ENCODE assay signal across 12 cellular contexts in the genomic region with DNA sequence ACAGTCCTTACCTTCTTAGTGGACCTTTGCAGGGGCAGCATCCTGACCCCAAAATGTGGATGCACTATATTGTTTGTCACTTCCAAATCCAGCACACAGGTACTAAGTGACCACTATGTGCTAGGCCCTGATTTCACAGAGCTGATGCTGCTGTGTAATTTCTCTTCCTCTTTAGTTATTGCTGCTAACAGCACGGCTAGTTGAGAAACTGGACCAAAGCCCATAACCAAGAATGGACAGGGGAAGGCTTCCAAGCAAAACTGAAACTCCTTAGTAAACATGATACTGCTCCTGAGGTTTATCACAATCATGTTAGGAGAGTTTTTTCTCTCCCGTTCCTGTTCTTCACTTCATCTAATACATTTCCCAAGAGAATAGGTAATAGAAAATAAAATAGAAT.
DNase-seq lines count a peak whose midpoint lies in the region; ATAC-seq and TF ChIP-seq lines count a peak whose summit lies in the region.
"Had no signal": no experiment of that assay in that cellular context is flagged by ENCODE, and none has a peak within 500 bp of the region (broad histone marks: within the 10 kb centered on the region; RNA-seq: fewer than 3 reads in every experiment).

No MANE protein-coding gene starts in this region.

- H3K4me3 ChIP-seq in heart left ventricle (no peak overlapping the region), gastrocnemius medialis (no peak overlapping the region), transverse colon (no peak overlapping the region), adrenal gland (no peak overlapping the region)

- H3K9me3 ChIP-seq in heart left ventricle (peaks cover 0 to 20% (median 0%) of the 10 kb centered on the region in 12 donors), gastrocnemius medialis (no peaks in the 10 kb centered on the region), transverse colon (no peaks in the 10 kb centered on the region), adrenal gland (replicated peaks in 1 of 3) (no peaks in the 10 kb centered on the region)

- TF ChIP-seq POLR2A in heart left ventricle (IDR thresholded peaks at IDR 0.05) (no peak), gastrocnemius medialis (IDR thresholded peaks at IDR 0.05) (no peak), transverse colon (IDR thresholded peaks at IDR 0.05) (no peak), adrenal gland (IDR thresholded peaks at IDR 0.05) (no peak)

- H3K4me1 ChIP-seq in heart left ventricle = peaks cover 0 to 41% (median 18%) of the 10 kb centered on the region in 12 donors
- peaks cover 5 to 14% of the 10 kb centered on the region in 2 donors for H3K4me1 ChIP-seq in gastrocnemius medialis
- peaks cover 0 to 22% (median 5%) of the 10 kb centered on the region in 4 donors for H3K4me1 ChIP-seq in transverse colon
- H3K4me1 ChIP-seq in adrenal gland (replicated peaks in 1 of 2) = peaks cover 0 to 7% of the 10 kb centered on the region in 2 donors

- intact Hi-C loops in heart left ventricle (cut with DNase I) (loop anchor here in 2 of 10 donors (5.0 to 10.0 kb wide), 2 partner anchors 474 to 746 kb away; no protein-coding TSS in a partner anchor), gastrocnemius medialis (cut with DNase I; ENCODE audit: low total_unique reads) (loop anchor here (10.0 kb wide), 1 partner anchor 476 kb away; no protein-coding TSS in a partner anchor), transverse colon (cut with DNase I; ENCODE audit: low total_unique reads) (no loop called here), adrenal gland (cut with DNase I) (no loop called here)

- TF ChIP-seq CTCF in heart left ventricle (IDR thresholded peaks at IDR 0.05) (no peak), gastrocnemius medialis (IDR thresholded peaks at IDR 0.05 in 4 of 5, conservative IDR thresholded peaks at IDR 0.05 in 1 of 5) (no peak), transverse colon (IDR thresholded peaks at IDR 0.05) (no peak), adrenal gland (IDR thresholded peaks at IDR 0.05) (no peak)

- H3K27ac ChIP-seq in heart left ventricle = peak overlapping the region in 5 of 12 donors; percentile 14 to 52 (median 42)
- peak overlapping the region in 1 of 4 donors; percentile 10 for H3K27ac ChIP-seq in gastrocnemius medialis
- no peak overlapping the region for H3K27ac ChIP-seq in transverse colon
- peak overlapping the region in 1 of 5 donors; percentile 7 for H3K27ac ChIP-seq in adrenal gland

- ATAC-seq in GM18502 (IDR thresholded peaks at IDR 0.05; ENCODE audit: poor library complexity, unreplicated experiment) = peak; percentile 64
- peak; percentile 65 to 76 (median 72) for ATAC-seq in heart left ventricle
- peak; percentile 30 to 42 for ATAC-seq in gastrocnemius medialis
- no peak for ATAC-seq in GM18861 (IDR thresholded peaks at IDR 0.05; ENCODE audit: unreplicated experiment)
- ATAC-seq: CD8-positive, alpha-beta T cell had no signal

- H3K36me3 ChIP-seq in heart left ventricle (no peaks in the 10 kb centered on the region), gastrocnemius medialis (no peaks in the 10 kb centered on the region), transverse colon (no peaks in the 10 kb centered on the region), adrenal gland (replicated peaks in 1 of 2) (no peaks in the 10 kb centered on the region)

- DNase-seq in OCI-M1 (lab: John Stamatoyannopoulos, UW) (peak; percentile 27), heart left ventricle (peak in 1 of 5 donors; percentile 35), gastrocnemius medialis (no peak), SIG-M5 treated with dmso at 0.1 percent for 504 hours (lab: John Stamatoyannopoulos, UW; ENCODE audit: unreplicated experiment) (no peak), transverse colon (no peak), adrenal gland (no peak)
- DNase-seq: activated CD4-positive, CD25-positive, alpha-beta regulatory T cell; CD8-positive, alpha-beta T cell; NCI-H345; retina had no signal

- in situ Hi-C loops in gastrocnemius medialis (cut with MboI; ENCODE audit: low sequenced_read_pairs in 4 of 4) (loop anchor here in 1 of 4 donors (25.0 kb wide), 1 partner anchor 469 kb away; no protein-coding TSS in a partner anchor), transverse colon (cut with MboI; ENCODE audit: low pct_ligation_motif_present in 1 of 4, low pct_unique_long_range_greater_than_20kb in 1 of 4, low sequenced_read_pairs in 3 of 4) (no loop called here)

- 6 to 15% (median 14%) methylated on average over 2 of the region's 2 CpGs for WGBS in heart left ventricle, 4 donors
- WGBS in transverse colon (ENCODE audit: low coverage in 1 of 2), 2 donors = 13 to 14% methylated on average over 1 to 2 of the region's 2 CpGs
- WGBS in adrenal gland, 4 donors = 32 to 46% (median 40%) methylated on average over 2 of the region's 2 CpGs

- TF ChIP-seq EP300 in transverse colon (IDR thresholded peaks at IDR 0.05; ENCODE audit: low read depth) = no peak

- no peaks in the 10 kb centered on the region for H3K27me3 ChIP-seq in heart left ventricle
- no peaks in the 10 kb centered on the region for H3K27me3 ChIP-seq in gastrocnemius medialis
- H3K27me3 ChIP-seq in transverse colon = no peaks in the 10 kb centered on the region
- peaks cover 3% of the 10 kb centered on the region for H3K27me3 ChIP-seq in adrenal gland
